Comparison of ENCODE assay signal across 11 cellular contexts in genomic region chr1:168636200-168636599, GRCh38. TPM values are rescaled to one million over a fixed set of nuclear protein-coding genes. Genes with fewer than 3 reads are reported as not detected.
DNase-seq lines count a peak whose midpoint lies in the region; ATAC-seq, FAIRE-seq and TF ChIP-seq lines count a peak whose summit lies in the region.
"Had no signal": no experiment of that assay in that cellular context is flagged by ENCODE, and none has a peak within 500 bp of the region (broad histone marks: within the 10 kb centered on the region; RNA-seq: fewer than 3 reads in every experiment).

No MANE protein-coding gene starts in this region.

- no peaks in the 10 kb centered on the region for H3K27me3 ChIP-seq in neural progenitor cell

- H3K27ac ChIP-seq in epithelial cell of prostate (peak overlapping the region; percentile 81), neural progenitor cell (no peak overlapping the region)

- no peak overlapping the region for H3K4me3 ChIP-seq in neural progenitor cell

- H3K27me3 Mint-ChIP-seq in neural progenitor cell (ENCODE audit: insufficient read depth, low read depth): peaks cover 4% of the 10 kb centered on the region
- H3K27me3 Mint-ChIP-seq in effector memory CD8-positive, alpha-beta T cell: peaks cover 2 to 4% of the 10 kb centered on the region in 2 donors

- no peak overlapping the region for H3K27ac Mint-ChIP-seq in neural progenitor cell
- H3K27ac Mint-ChIP-seq in effector memory CD8-positive, alpha-beta T cell: no peak overlapping the region
- H3K27ac Mint-ChIP-seq: activated CD4-positive, alpha-beta memory T cell treated with anti-CD3 and anti-CD28 coated beads for 36 hours; memory B cell had no signal

- H3F3A ChIP-seq in neural progenitor cell (ENCODE audit: low read depth): no peaks in the 10 kb centered on the region

- no peak overlapping the region for H3K4me3 Mint-ChIP-seq in neural progenitor cell
- H3K4me3 Mint-ChIP-seq in effector memory CD8-positive, alpha-beta T cell: no peak overlapping the region
- H3K4me3 Mint-ChIP-seq: activated CD4-positive, alpha-beta memory T cell treated with anti-CD3 and anti-CD28 coated beads for 36 hours; memory B cell had no signal

- no peak for ATAC-seq in effector memory CD8-positive, alpha-beta T cell (replicated peaks)
- ATAC-seq in GM18907 (IDR thresholded peaks at IDR 0.05; ENCODE audit: unreplicated experiment): no peak

- no peaks in the 10 kb centered on the region for H3K79me2 ChIP-seq in neural progenitor cell (ENCODE audit: low read depth)

- FAIRE-seq in D721Med (lab: Jason Lieb, UNC): no peak
- FAIRE-seq in HTR-8/SVneo (lab: Jason Lieb, UNC): no peak

- H3K9me3 Mint-ChIP-seq in neural progenitor cell: no peaks in the 10 kb centered on the region
- H3K9me3 Mint-ChIP-seq in effector memory CD8-positive, alpha-beta T cell: no peaks in the 10 kb centered on the region
- H3K9me3 Mint-ChIP-seq: activated CD4-positive, alpha-beta memory T cell treated with anti-CD3 and anti-CD28 coated beads for 36 hours had no signal

- H3K4me1 Mint-ChIP-seq in neural progenitor cell: no peaks in the 10 kb centered on the region
- H3K4me1 Mint-ChIP-seq in effector memory CD8-positive, alpha-beta T cell (ENCODE audit: low read depth in 2 of 2): no peaks in the 10 kb centered on the region
- H3K4me1 Mint-ChIP-seq: memory B cell had no signal

- no peaks in the 10 kb centered on the region for H3K9me3 ChIP-seq in neural progenitor cell (ENCODE audit: low read depth)

- TF ChIP-seq CTCF in D721Med (IDR thresholded peaks at IDR 0.05; ENCODE audit: insufficient read depth, missing control alignments) (peak; percentile 14), neural progenitor cell (IDR thresholded peaks at IDR 0.05) (peak; percentile 9)

- no peaks in the 10 kb centered on the region for H3K36me3 ChIP-seq in neural progenitor cell

- no peak overlapping the region for H2AFZ ChIP-seq in neural progenitor cell (replicated peaks)

- no peaks in the 10 kb centered on the region for H3K36me3 Mint-ChIP-seq in neural progenitor cell
- no peaks in the 10 kb centered on the region for H3K36me3 Mint-ChIP-seq in effector memory CD8-positive, alpha-beta T cell (ENCODE audit: insufficient read depth)
- H3K36me3 Mint-ChIP-seq: activated CD4-positive, alpha-beta memory T cell treated with anti-CD3 and anti-CD28 coated beads for 36 hours; memory B cell had no signal

- no peak overlapping the region for H3K9ac ChIP-seq in neural progenitor cell

- H3K4me1 ChIP-seq in neural progenitor cell: no peaks in the 10 kb centered on the region

- no peaks in the 10 kb centered on the region for H4K20me1 ChIP-seq in neural progenitor cell (ENCODE audit: low read depth)

- DNase-seq in D721Med (ENCODE audit: insufficient read length, low spot score): no peak
- DNase-seq in NAMALWA (ENCODE audit: low spot score): peak; percentile 11
- DNase-seq in epithelial cell of prostate (ENCODE audit: low read depth, low spot score): no peak
- no peak for DNase-seq in neural progenitor cell (ENCODE audit: low spot score)
- DNase-seq in effector memory CD8-positive, alpha-beta T cell: no peak
- no peak for DNase-seq in SW 1271 (lab: John Stamatoyannopoulos, UW)
- no peak for DNase-seq in HTR-8/SVneo (ENCODE audit: insufficient read length, low spot score)
- DNase-seq: activated CD4-positive, alpha-beta memory T cell treated with anti-CD3 and anti-CD28 coated beads for 36 hours; NK-92 treated with Interleukin-12 subunit alpha and Interleukin-12 subunit beta, amount 100 ng/mL, for 24 hours had no signal

- H3K4me2 ChIP-seq in neural progenitor cell: no peak overlapping the region

RNA-seq across cellular contexts. Expression of gene XCL1, which starts 59.8 kb away (rescaled TPM):
- 0.59 TPM in 1 of 2 replicates, not detected in the other for total RNA-seq in neural progenitor cell (ENCODE audit: low replicate concordance)
